Comparison of ENCODE assay signal across 8 cellular contexts in genomic region chr4:7044415-7044930, GRCh38. TPM values are rescaled to one million over a fixed set of nuclear protein-coding genes. Genes with fewer than 3 reads are reported as not detected.
DNase-seq lines count a peak whose midpoint lies in the region; ATAC-seq, FAIRE-seq and TF ChIP-seq lines count a peak whose summit lies in the region.

No MANE protein-coding gene starts in this region.

- no peak for TF ChIP-seq EP300 in SK-N-SH (IDR thresholded peaks at IDR 0.05; ENCODE audit: borderline replicate concordance in 1 of 2, low read depth in 1 of 2, low read length in 1 of 2)

- WGBS in SK-N-SH (ENCODE audit: low lambda C conversion rate), result 82% methylated on average over 8 of the region's 12 CpGs
- WGBS in testis, 2 donors, result 10% methylated on average over 12 of the region's 12 CpGs

- no peak for DNase-seq in SK-N-SH
- DNase-seq in adipocyte (ENCODE audit: low read depth), result peak; percentile 34
- peak; percentile 22 for DNase-seq in left kidney (ENCODE audit: low read depth, low spot score)
- peak; percentile 74 for DNase-seq in testis
- DNase-seq in RCC 7860 (ENCODE audit: low spot score), result no peak
- no peak for DNase-seq in caudate nucleus (lab: John Stamatoyannopoulos, UW)

- ATAC-seq in SK-N-SH treated with all-trans-retinoic acid at 6 μM for 48 hours (no peak), HG02798 (IDR thresholded peaks at IDR 0.05; ENCODE audit: poor library complexity, unreplicated experiment) (no peak)

- H3K36me3 ChIP-seq in SK-N-SH (replicated peaks in 1 of 2; ENCODE audit: control insufficient read depth in 1 of 2, insufficient read depth in 2 of 2, low read length in 1 of 2) (no peaks in the 10 kb centered on the region), adipocyte (ENCODE audit: control insufficient read depth, insufficient read depth, low read length, severe bottlenecking) (no peaks in the 10 kb centered on the region), testis (ENCODE audit: low read depth, missing control alignments) (no peaks in the 10 kb centered on the region)

- TF ChIP-seq CTCF in SK-N-SH (IDR thresholded peaks at IDR 0.05), result no peak
- no peak for TF ChIP-seq CTCF in testis (IDR thresholded peaks at IDR 0.05)

- CTCF ChIA-PET in SK-N-SH (lab: Yijun Ruan, JAX), result interaction anchor here (1.1 to 6.1 kb wide), 6 partner anchors 10 to 324 kb away, joined by 3 to 80 read pairs (median 6); partner anchors contain the start of gene GRPEL1

- intact Hi-C loops in testis (cut with DNase I; ENCODE audit: low total_unique reads), result no loop called here

- H3K4me3 ChIP-seq in SK-N-SH (ENCODE audit: low read depth in 2 of 2, low read length in 1 of 2) (peak overlapping the region; percentile 92 to 96), adipocyte (ENCODE audit: low read length) (peak overlapping the region; percentile 91), testis (peak overlapping the region; percentile 96 to 99)

- H3K9me2 ChIP-seq in SK-N-SH, result no peaks in the 10 kb centered on the region

- no peak for TF ChIP-seq RAD21 in SK-N-SH (IDR thresholded peaks at IDR 0.05; ENCODE audit: low read length)

- H3K27ac ChIP-seq in SK-N-SH (ENCODE audit: low read depth in 2 of 2, low read length in 1 of 2) (no peak overlapping the region), testis (peak overlapping the region; percentile 92 to 93), caudate nucleus (ENCODE audit: low read depth, low read length) (no peak overlapping the region)

- peaks cover 15 to 29% of the 10 kb centered on the region in 2 experiments for H3K4me1 ChIP-seq in SK-N-SH (ENCODE audit: control insufficient read depth in 1 of 2, insufficient read depth in 2 of 2, low read depth in 1 of 2, low read length in 1 of 2)
- H3K4me1 ChIP-seq in adipocyte (ENCODE audit: control insufficient read depth, insufficient read depth, low read length), result peaks cover 34% of the 10 kb centered on the region
- H3K4me1 ChIP-seq in testis, result peaks cover 43% of the 10 kb centered on the region

- peaks cover 62% of the 10 kb centered on the region for H3K79me2 ChIP-seq in SK-N-SH (ENCODE audit: insufficient read depth)

- FAIRE-seq in RCC 7860 (lab: Jason Lieb, UNC), result no peak

- POLR2A ChIA-PET in SK-N-SH (lab: Yijun Ruan, JAX), result no interaction called here

- H3K27me3 ChIP-seq in SK-N-SH (ENCODE audit: insufficient read depth) (no peaks in the 10 kb centered on the region), adipocyte (replicated peaks; ENCODE audit: control insufficient read depth, insufficient read depth, low read length) (no peaks in the 10 kb centered on the region), testis (no peaks in the 10 kb centered on the region)

- H2AFZ ChIP-seq in SK-N-SH (ENCODE audit: low read depth), result no peak overlapping the region

- H3K9ac ChIP-seq in SK-N-SH (peak overlapping the region; percentile 86), adipocyte (ENCODE audit: low read length) (peak overlapping the region; percentile 97)

- peak overlapping the region; percentile 99 for H3K4me2 ChIP-seq in SK-N-SH

- H3K9me3 ChIP-seq in SK-N-SH (no peaks in the 10 kb centered on the region), adipocyte (ENCODE audit: control insufficient read depth, low read length) (no peaks in the 10 kb centered on the region), testis (no peaks in the 10 kb centered on the region)

- no peak for TF ChIP-seq POLR2A in testis (IDR thresholded peaks at IDR 0.05)

- H4K20me1 ChIP-seq in SK-N-SH (ENCODE audit: insufficient read depth), result peaks cover 45% of the 10 kb centered on the region; the same call in 1 of the 2 replicates

- H3F3A ChIP-seq in SK-N-SH (replicated peaks; ENCODE audit: insufficient read depth), result peaks cover 9% of the 10 kb centered on the region

TF ChIP-seq in SK-N-SH, 30 proteins besides CTCF, POLR2A, EP300 and RAD21:
- 0 out of 2 replicates have a peak, but pooled peaks have one; percentile 12 for TF ChIP-seq MXI1 (IDR thresholded peaks at IDR 0.05; ENCODE audit: low read depth, low read length)
- TF ChIP-seq, protein P1, sequence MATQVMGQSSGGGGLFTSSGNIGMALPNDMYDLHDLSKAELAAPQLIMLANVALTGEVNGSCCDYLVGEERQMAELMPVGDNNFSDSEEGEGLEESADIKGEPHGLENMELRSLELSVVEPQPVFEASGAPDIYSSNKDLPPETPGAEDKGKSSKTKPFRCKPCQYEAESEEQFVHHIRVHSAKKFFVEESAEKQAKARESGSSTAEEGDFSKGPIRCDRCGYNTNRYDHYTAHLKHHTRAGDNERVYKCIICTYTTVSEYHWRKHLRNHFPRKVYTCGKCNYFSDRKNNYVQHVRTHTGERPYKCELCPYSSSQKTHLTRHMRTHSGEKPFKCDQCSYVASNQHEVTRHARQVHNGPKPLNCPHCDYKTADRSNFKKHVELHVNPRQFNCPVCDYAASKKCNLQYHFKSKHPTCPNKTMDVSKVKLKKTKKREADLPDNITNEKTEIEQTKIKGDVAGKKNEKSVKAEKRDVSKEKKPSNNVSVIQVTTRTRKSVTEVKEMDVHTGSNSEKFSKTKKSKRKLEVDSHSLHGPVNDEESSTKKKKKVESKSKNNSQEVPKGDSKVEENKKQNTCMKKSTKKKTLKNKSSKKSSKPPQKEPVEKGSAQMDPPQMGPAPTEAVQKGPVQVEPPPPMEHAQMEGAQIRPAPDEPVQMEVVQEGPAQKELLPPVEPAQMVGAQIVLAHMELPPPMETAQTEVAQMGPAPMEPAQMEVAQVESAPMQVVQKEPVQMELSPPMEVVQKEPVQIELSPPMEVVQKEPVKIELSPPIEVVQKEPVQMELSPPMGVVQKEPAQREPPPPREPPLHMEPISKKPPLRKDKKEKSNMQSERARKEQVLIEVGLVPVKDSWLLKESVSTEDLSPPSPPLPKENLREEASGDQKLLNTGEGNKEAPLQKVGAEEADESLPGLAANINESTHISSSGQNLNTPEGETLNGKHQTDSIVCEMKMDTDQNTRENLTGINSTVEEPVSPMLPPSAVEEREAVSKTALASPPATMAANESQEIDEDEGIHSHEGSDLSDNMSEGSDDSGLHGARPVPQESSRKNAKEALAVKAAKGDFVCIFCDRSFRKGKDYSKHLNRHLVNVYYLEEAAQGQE (IDR thresholded peaks at IDR 0.05; ENCODE audit: low read depth, low read length), result no peak

TF ChIP-seq in SK-N-SH treated with all-trans-retinoic acid at 6 μM for 48 hours, 23 proteins besides CTCF, POLR2A, EP300 and RAD21:
- no peak for TF ChIP-seq ZNF565 (CRISPR knock-in tag; conservative IDR thresholded peaks at IDR 0.05; ENCODE audit: low read depth)
- TF ChIP-seq BACH2 (CRISPR knock-in tag; IDR thresholded peaks at IDR 0.05; ENCODE audit: borderline replicate concordance), result no peak
- no peak for TF ChIP-seq ESRRG (CRISPR knock-in tag; IDR thresholded peaks at IDR 0.05)
- no peak for TF ChIP-seq RARB (CRISPR knock-in tag; IDR thresholded peaks at IDR 0.05)
- no peak for TF ChIP-seq POU6F1 (CRISPR knock-in tag; IDR thresholded peaks at IDR 0.05; ENCODE audit: borderline replicate concordance, low read depth)
- no peak for TF ChIP-seq TOX (CRISPR knock-in tag; IDR thresholded peaks at IDR 0.05; ENCODE audit: borderline replicate concordance)

RNA-seq across cellular contexts. Expression of gene TADA2B, which starts 1.3 kb away (rescaled TPM):
- polyA plus RNA-seq in SK-N-SH (2012; rRNA removed), result 6.0 and 8.0 TPM in 2 replicates
- polyA plus RNA-seq in SK-N-SH (2012; cell fraction: cytosol; rRNA removed), result 7.2 and 8.0 TPM in 2 replicates
- 6.0 and 7.2 TPM in 2 replicates for polyA plus RNA-seq in SK-N-SH (2012; cell fraction: nucleus; rRNA removed)
- total RNA-seq in testis, result 10 to 100 TPM; 42.2 to 47.6 TPM
- 34.5 TPM for polyA plus RNA-seq in testis (ENCODE audit: insufficient read depth, low read depth, low replicate concordance)

RNA-seq across cellular contexts. Expression of gene GRPEL1, which starts 23.4 kb away (rescaled TPM):
- polyA plus RNA-seq in SK-N-SH (2012; rRNA removed) (29.8 and 32.8 TPM in 2 replicates), testis (ENCODE audit: insufficient read depth, low read depth, low replicate concordance) (88.6 TPM)
- 40.0 and 49.0 TPM in 2 replicates for polyA plus RNA-seq in SK-N-SH (2012; cell fraction: cytosol; rRNA removed)
- 13.1 and 20.5 TPM in 2 replicates for polyA plus RNA-seq in SK-N-SH (2012; cell fraction: nucleus; rRNA removed)
- 10 to 100 TPM; 40.8 to 58.5 TPM for total RNA-seq in testis

Comparison
In these comparisons a context has a peak if more than half of its experiments do, and no peak if none do; other contexts are left out.
1. DNase-seq: peak in adipocyte (single experiment), left kidney (single experiment) and testis (single experiment); none in SK-N-SH (single experiment), RCC 7860 (single experiment) and caudate nucleus (0 of 61).
2. H3K27ac ChIP-seq: peak in testis (2 of 2); none in SK-N-SH (0 of 2) and caudate nucleus (single experiment).
3. Peak in every context shown above with its lines, with median percentiles within 50 percentile points of each other: H3K4me3 ChIP-seq.